8 cellular contexts compared by ENCODE assay signal in the genomic region with DNA sequence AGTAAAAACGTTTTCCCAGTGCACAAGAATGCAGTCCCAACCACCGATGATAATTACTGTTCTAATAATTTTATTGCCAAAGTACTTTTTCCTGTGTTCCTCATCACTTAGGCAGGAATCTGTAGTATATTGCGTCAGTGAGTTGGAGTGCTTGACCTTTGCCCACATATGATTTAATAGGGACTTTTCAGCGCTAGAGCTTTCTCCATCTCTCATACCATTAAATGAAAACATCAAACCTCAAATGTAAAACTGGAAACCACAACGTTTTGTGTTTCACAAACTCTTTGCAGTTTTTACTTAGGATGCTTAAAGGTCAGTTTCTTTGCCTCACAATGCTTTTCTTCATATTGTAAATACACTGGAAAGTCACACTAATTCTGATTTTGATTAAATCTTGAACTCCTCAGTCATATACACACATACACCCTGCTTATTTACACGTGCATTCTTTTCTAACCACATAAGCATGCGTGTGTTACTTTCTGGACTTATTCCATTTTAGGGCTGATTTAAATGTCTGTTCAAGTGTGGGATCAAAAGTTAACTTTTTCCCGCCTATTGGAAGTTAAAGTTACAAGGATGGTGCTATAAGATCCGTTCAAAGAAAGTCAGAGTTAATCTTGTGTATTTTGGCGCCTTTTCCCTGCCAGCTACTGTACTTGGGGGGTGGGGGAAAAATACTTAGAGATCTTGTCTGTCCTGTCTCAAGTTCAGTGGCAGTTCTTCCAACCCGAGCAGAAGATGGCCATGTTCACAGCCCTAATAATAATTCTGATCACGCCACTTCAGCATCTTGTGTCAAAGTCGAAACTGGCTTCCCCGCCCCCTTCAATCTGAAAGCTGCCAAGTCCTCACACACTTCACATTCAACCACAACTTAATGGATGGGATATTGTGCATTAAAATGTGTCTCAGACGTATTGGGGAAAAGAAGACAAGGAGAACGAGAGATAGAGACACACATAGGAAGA. TPM values are rescaled to one million over a fixed set of nuclear protein-coding genes. Genes with fewer than 3 reads are reported as not detected.
DNase-seq lines count a peak whose midpoint lies in the region; ATAC-seq and TF ChIP-seq lines count a peak whose summit lies in the region.

No MANE protein-coding gene starts in this region.

- peaks cover 2 to 15% of the 10 kb centered on the region in 2 donors for H3K27me3 Mint-ChIP-seq in CD4-positive, alpha-beta memory T cell
- H3K27me3 Mint-ChIP-seq in activated CD8-positive, alpha-beta T cell treated with anti-CD3 and anti-CD28 coated beads for 36 hours, result peaks cover 60% of the 10 kb centered on the region

- TF ChIP-seq CTCF in activated CD8-positive, alpha-beta T cell treated with anti-CD3 and anti-CD28 coated beads for 36 hours (IDR thresholded peaks at IDR 0.05), result no peak
- TF ChIP-seq CTCF in spleen (IDR thresholded peaks at IDR 0.05 in 8 of 11, conservative IDR thresholded peaks at IDR 0.05 in 3 of 11), result no peak

- peaks cover 0 to 2% (median 0%) of the 10 kb centered on the region in 8 donors for H3K9me3 Mint-ChIP-seq in CD4-positive, alpha-beta memory T cell
- no peaks in the 10 kb centered on the region for H3K9me3 Mint-ChIP-seq in activated CD8-positive, alpha-beta T cell treated with anti-CD3 and anti-CD28 coated beads for 36 hours

- DNase-seq in CD4-positive, alpha-beta memory T cell, result no peak
- peak; percentile 76 for DNase-seq in HT-29 (ENCODE audit: low spot score)
- no peak for DNase-seq in activated CD8-positive, alpha-beta T cell treated with anti-CD3 and anti-CD28 coated beads for 36 hours
- DNase-seq in hepatic stellate cell (ENCODE audit: low spot score), result peak; percentile 38
- no peak for DNase-seq in spleen
- DNase-seq in islet precursor cell, result no peak

- TF ChIP-seq POLR2A in spleen (IDR thresholded peaks at IDR 0.05), result no peak

- POLR2A ChIA-PET in CD4-positive, alpha-beta memory T cell (lab: Charles Lee; ENCODE audit: partially characterized antibody), result no interaction called here
- POLR2A ChIA-PET in activated CD8-positive, alpha-beta T cell treated with anti-CD3 and anti-CD28 coated beads for 36 hours (lab: Charles Lee), result no interaction called here

- peak overlapping the region; percentile 3 to 96 (median 84) for H3K4me3 Mint-ChIP-seq in CD4-positive, alpha-beta memory T cell
- peak overlapping the region; percentile 32 for H3K4me3 Mint-ChIP-seq in activated CD8-positive, alpha-beta T cell treated with anti-CD3 and anti-CD28 coated beads for 36 hours

- H3K4me1 Mint-ChIP-seq in CD4-positive, alpha-beta memory T cell, result peaks cover 16 to 30% (median 23%) of the 10 kb centered on the region in 4 donors
- H3K4me1 Mint-ChIP-seq in activated CD8-positive, alpha-beta T cell treated with anti-CD3 and anti-CD28 coated beads for 36 hours (ENCODE audit: low read depth), result peaks cover 32% of the 10 kb centered on the region

- H3K36me3 Mint-ChIP-seq in CD4-positive, alpha-beta memory T cell, result peaks cover 0 to 2% of the 10 kb centered on the region in 2 donors
- peaks cover 2% of the 10 kb centered on the region for H3K36me3 Mint-ChIP-seq in activated CD8-positive, alpha-beta T cell treated with anti-CD3 and anti-CD28 coated beads for 36 hours (ENCODE audit: low read depth)

- intact Hi-C loops in CD4-positive, alpha-beta memory T cell (cut with micrococcal nuclease), result no loop called here
- intact Hi-C loops in activated CD8-positive, alpha-beta T cell treated with anti-CD3 and anti-CD28 coated beads for 36 hours (cut with micrococcal nuclease), result no loop called here
- intact Hi-C loops in spleen (cut with DNase I; ENCODE audit: low total_unique reads), result no loop called here

- no peak overlapping the region for H3K27ac Mint-ChIP-seq in CD4-positive, alpha-beta memory T cell
- no peak overlapping the region for H3K27ac Mint-ChIP-seq in activated CD8-positive, alpha-beta T cell treated with anti-CD3 and anti-CD28 coated beads for 36 hours

- H3K4me3 ChIP-seq in CD4-positive, alpha-beta memory T cell (ENCODE audit: low read length in 2 of 2), result no peak overlapping the region
- peak overlapping the region in 5 of 8 donors; percentile 75 to 90 (median 80) for H3K4me3 ChIP-seq in spleen

- ATAC-seq in activated CD8-positive, alpha-beta T cell treated with anti-CD3 and anti-CD28 coated beads for 36 hours, result no peak
- ATAC-seq in GM21825 (IDR thresholded peaks at IDR 0.05; ENCODE audit: unreplicated experiment) (no peak), HG03571 (IDR thresholded peaks at IDR 0.05; ENCODE audit: unreplicated experiment) (no peak)

- WGBS in spleen, 5 donors, result 41 to 61% (median 53%) methylated on average over 16 of the region's 16 CpGs

- H3K9me3 ChIP-seq in CD4-positive, alpha-beta memory T cell (ENCODE audit: control insufficient read depth in 1 of 2, low read length in 2 of 2), result no peaks in the 10 kb centered on the region
- H3K9me3 ChIP-seq in spleen, result no peaks in the 10 kb centered on the region

- peaks cover 20% of the 10 kb centered on the region for H3K4me1 ChIP-seq in CD4-positive, alpha-beta memory T cell (ENCODE audit: insufficient read depth, low read length)
- peaks cover 3 to 75% (median 43%) of the 10 kb centered on the region in 6 donors for H3K4me1 ChIP-seq in spleen

- H3K27me3 ChIP-seq in CD4-positive, alpha-beta memory T cell (ENCODE audit: insufficient read depth, low read length), result peaks cover 13% of the 10 kb centered on the region
- H3K27me3 ChIP-seq in spleen (replicated peaks in 1 of 7), result peaks cover 0 to 45% (median 7%) of the 10 kb centered on the region in 7 donors

- no peak overlapping the region for H3K27ac ChIP-seq in CD4-positive, alpha-beta memory T cell (ENCODE audit: low read depth, low read length)
- peak overlapping the region; percentile 2 to 94 (median 88) for H3K27ac ChIP-seq in spleen

- CTCF ChIA-PET in CD4-positive, alpha-beta memory T cell (lab: Charles Lee; ENCODE audit: partially characterized antibody), result no interaction called here
- CTCF ChIA-PET in activated CD8-positive, alpha-beta T cell treated with anti-CD3 and anti-CD28 coated beads for 36 hours (lab: Charles Lee), result no interaction called here

- no peaks in the 10 kb centered on the region for H3K36me3 ChIP-seq in CD4-positive, alpha-beta memory T cell (ENCODE audit: insufficient read depth, low read length)
- no peaks in the 10 kb centered on the region for H3K36me3 ChIP-seq in spleen

RNA-seq across cellular contexts. Expression of a gene that starts 6.6 kb away (rescaled TPM):
- not detected for total RNA-seq in CD4-positive, alpha-beta memory T cell
- polyA plus RNA-seq in CD4-positive, alpha-beta memory T cell, result not detected
- 13.6 and 29.5 TPM in 2 replicates for total RNA-seq in HT-29 (2014; rRNA removed; shearing (Covaris generic))
- total RNA-seq in activated CD8-positive, alpha-beta T cell treated with anti-CD3 and anti-CD28 coated beads for 36 hours, result not detected
- total RNA-seq in spleen, result 10 to 100 TPM; 45.1 to 96.8 (median 56.3) TPM
- 1 to 10 TPM; 3.6 to 5.6 (median 3.6) TPM for polyA plus RNA-seq in spleen

Comparison
In these comparisons a context has a peak if more than half of its experiments do, and no peak if none do; other contexts are left out.
1. DNase-seq: peak in HT-29 (single experiment) and hepatic stellate cell (single experiment); none in CD4-positive, alpha-beta memory T cell (0 of 5), activated CD8-positive, alpha-beta T cell treated with anti-CD3 and anti-CD28 coated beads for 36 hours (single experiment), spleen (single experiment) and islet precursor cell (single experiment).
2. H3K4me3 ChIP-seq: peak in spleen (5 of 8); none in CD4-positive, alpha-beta memory T cell (0 of 2).
3. RNA of a gene that starts 6.6 kb away (total RNA-seq): 45.1 to 96.8 TPM in spleen and 13.6 to 29.5 TPM in HT-29; not detected in CD4-positive, alpha-beta memory T cell and not detected in activated CD8-positive, alpha-beta T cell treated with anti-CD3 and anti-CD28 coated beads for 36 hours; every median in the first group is over 10 times any median in the second.